8 cellular contexts compared by ENCODE assay signal in genomic region chr1:94926365-94926914, GRCh38. TPM values are rescaled to one million over a fixed set of nuclear protein-coding genes. Genes with fewer than 3 reads are reported as not detected.
A peak's percentile ranks its signal among the peaks of the same experiment; 100 is the strongest.
DNase-seq lines count a peak whose midpoint lies in the region; ATAC-seq, FAIRE-seq and TF ChIP-seq lines count a peak whose summit lies in the region.

No MANE protein-coding gene starts in this region.

- H2AFZ ChIP-seq in GM23248 (peak overlapping the region; percentile 80), MM.1S (ENCODE audit: low read length) (peak overlapping the region; percentile 19; the same call in 1 of the 2 replicates)

- no peaks in the 10 kb centered on the region for H3K27me3 ChIP-seq in GM23248 (replicated peaks; ENCODE audit: insufficient read depth)
- H3K27me3 ChIP-seq in MM.1S (replicated peaks; ENCODE audit: insufficient read depth, low read length), result no peaks in the 10 kb centered on the region

- no peaks in the 10 kb centered on the region for H4K20me1 ChIP-seq in GM23248 (ENCODE audit: insufficient read depth)
- no peaks in the 10 kb centered on the region for H4K20me1 ChIP-seq in MM.1S (ENCODE audit: insufficient read depth, low read length)

- H3K4me3 ChIP-seq in GM23248 (peak overlapping the region; percentile 95), MM.1S (ENCODE audit: low read length) (peak overlapping the region; percentile 41)

- peaks cover 33% of the 10 kb centered on the region for H3K4me1 ChIP-seq in GM23248 (ENCODE audit: insufficient read depth)
- H3K4me1 ChIP-seq in MM.1S (ENCODE audit: low read length), result no peaks in the 10 kb centered on the region

- ATAC-seq in activated CD4-positive, CD25-positive, alpha-beta regulatory T cell treated with anti-CD3 and anti-CD28 coated beads, Interleukin-2, amount 50 U/mL, for 24 hours, result peak; percentile 21 to 27
- peak; percentile 28 for ATAC-seq in omental fat pad (ENCODE audit: low FRiP score)

- H3K9me3 ChIP-seq in GM23248 (ENCODE audit: low read depth), result no peaks in the 10 kb centered on the region
- H3K9me3 ChIP-seq in MM.1S (replicated peaks; ENCODE audit: insufficient read depth, low read length), result no peaks in the 10 kb centered on the region

- no peak for FAIRE-seq in HTR-8/SVneo (lab: Jason Lieb, UNC)

- intact Hi-C loops in head of caudate nucleus (cut with DNase I), result loop anchor here (2.0 to 5.0 kb wide), 2 partner anchors 54 to 116 kb away; no protein-coding TSS in a partner anchor

- H3K9me2 ChIP-seq in GM23248 (ENCODE audit: insufficient read depth), result no peaks in the 10 kb centered on the region
- no peaks in the 10 kb centered on the region for H3K9me2 ChIP-seq in MM.1S (replicated peaks; ENCODE audit: insufficient read depth, low read length)

- H3K27me3 Mint-ChIP-seq in activated naive CD4-positive, alpha-beta T cell treated with anti-CD3 and anti-CD28 coated beads, Interleukin-2, amount 50 U/mL, for 24 hours, result peaks cover 17% of the 10 kb centered on the region

- H3K27ac Mint-ChIP-seq in activated naive CD4-positive, alpha-beta T cell treated with anti-CD3 and anti-CD28 coated beads, Interleukin-2, amount 50 U/mL, for 24 hours, result no peak overlapping the region

- in situ Hi-C loops in GM23248 (cut with MboI), result no loop called here

- H3K36me3 Mint-ChIP-seq in activated naive CD4-positive, alpha-beta T cell treated with anti-CD3 and anti-CD28 coated beads, Interleukin-2, amount 50 U/mL, for 24 hours, result peaks cover 1% of the 10 kb centered on the region

- no peaks in the 10 kb centered on the region for H3K9me3 Mint-ChIP-seq in activated naive CD4-positive, alpha-beta T cell treated with anti-CD3 and anti-CD28 coated beads, Interleukin-2, amount 50 U/mL, for 24 hours

- H3F3A ChIP-seq in GM23248 (ENCODE audit: insufficient read depth) (peaks cover 55% of the 10 kb centered on the region), MM.1S (ENCODE audit: insufficient read depth, low read length) (no peaks in the 10 kb centered on the region)

- H3K4me2 ChIP-seq in GM23248 (ENCODE audit: unreplicated experiment) (peak overlapping the region; percentile 90), MM.1S (ENCODE audit: low read depth, low read length) (peak overlapping the region; percentile 45; the same call in 1 of the 2 replicates)

- WGBS in GM23248 (ENCODE audit: low coverage in 1 of 2, low lambda C conversion rate in 2 of 2, missing lambda C conversion rate in 2 of 2), 2 experiments, result 1% methylated on average over 36 to 46 of the region's 65 CpGs

- H3K9ac ChIP-seq in GM23248 (peak overlapping the region; percentile 89), MM.1S (ENCODE audit: low read length) (no peak overlapping the region)

- H3K4me3 Mint-ChIP-seq in activated naive CD4-positive, alpha-beta T cell treated with anti-CD3 and anti-CD28 coated beads, Interleukin-2, amount 50 U/mL, for 24 hours, result peak overlapping the region; percentile 11

- peaks cover 24% of the 10 kb centered on the region for H3K4me1 Mint-ChIP-seq in activated naive CD4-positive, alpha-beta T cell treated with anti-CD3 and anti-CD28 coated beads, Interleukin-2, amount 50 U/mL, for 24 hours

- peaks cover 48% of the 10 kb centered on the region for H3K79me2 ChIP-seq in GM23248 (ENCODE audit: insufficient read depth)
- H3K79me2 ChIP-seq in MM.1S (ENCODE audit: low read length), result no peaks in the 10 kb centered on the region

- no peak for TF ChIP-seq CTCF in MM.1S (IDR thresholded peaks at IDR 0.05; ENCODE audit: low read length)
- peak in 1 of 3 donors; percentile 19 for TF ChIP-seq CTCF in omental fat pad (IDR thresholded peaks at IDR 0.05)

- no peaks in the 10 kb centered on the region for H3K36me3 ChIP-seq in GM23248 (ENCODE audit: low read depth)
- H3K36me3 ChIP-seq in MM.1S (replicated peaks; ENCODE audit: insufficient read depth, low read length), result no peaks in the 10 kb centered on the region

- DNase-seq in activated CD4-positive, CD25-positive, alpha-beta regulatory T cell (lab: John Stamatoyannopoulos, UW), result no peak
- peak; percentile 80 for DNase-seq in GM23248
- no peak for DNase-seq in MM.1S
- DNase-seq in head of caudate nucleus, result peak in 38 of 42 donors; percentile 11 to 82 (median 58)
- no peak for DNase-seq in omental fat pad (ENCODE audit: low spot score)
- no peak for DNase-seq in HTR-8/SVneo (ENCODE audit: insufficient read length, low spot score)

- H3K27ac ChIP-seq in GM23248 (peak overlapping the region; percentile 82), MM.1S (ENCODE audit: low read length) (no peak overlapping the region)

RNA-seq across cellular contexts. Expression of gene CNN3, which starts 0.5 kb away (rescaled TPM):
- total RNA-seq in GM23248 (2014; rRNA removed; shearing (Covaris generic)), result 200 and 213 TPM in 2 replicates
- 359 and 365 TPM in 2 replicates for polyA plus RNA-seq in GM23248 (2016; fragmentation: Nextera tagmentation; extraction: Ambion mirVana)
- total RNA-seq in omental fat pad, result 100 to 1,000 TPM; 148 to 216 (median 175) TPM

Comparison
In these comparisons a context has a peak if more than half of its experiments do, and no peak if none do; other contexts are left out.
1. DNase-seq: peak in GM23248 (single experiment) and head of caudate nucleus (38 of 42); none in activated CD4-positive, CD25-positive, alpha-beta regulatory T cell (0 of 4), MM.1S (single experiment), omental fat pad (single experiment) and HTR-8/SVneo (single experiment).